ENCODE assay signal across 8 cellular contexts in the genomic region with DNA sequence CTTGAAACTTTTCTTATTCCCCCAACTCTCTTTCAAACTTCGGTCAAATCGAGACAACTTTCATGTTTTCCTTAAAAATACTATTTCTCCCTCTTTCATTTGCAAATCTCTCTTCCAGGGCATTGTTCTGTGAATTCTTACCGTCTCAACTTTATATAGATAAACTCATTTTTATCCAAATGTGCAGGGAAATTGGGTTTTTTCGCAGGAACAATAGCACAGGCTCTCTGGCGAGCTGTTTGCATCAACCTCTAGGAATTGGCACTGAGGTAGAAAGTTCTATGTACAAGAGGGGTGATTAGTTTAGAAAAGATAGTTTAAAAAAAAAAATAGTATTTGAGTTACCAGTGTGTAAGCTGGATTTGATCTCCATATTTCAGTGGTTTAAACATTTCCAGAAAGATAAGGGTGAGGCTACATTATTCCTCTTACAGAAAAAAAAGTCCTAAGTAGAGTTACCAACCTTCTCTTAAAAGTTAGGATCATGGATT.
DNase-seq lines count a peak whose midpoint lies in the region; ATAC-seq, FAIRE-seq and TF ChIP-seq lines count a peak whose summit lies in the region.

No MANE protein-coding gene starts in this region.

- H3K9me3 ChIP-seq in SU-DHL-6 (ENCODE audit: insufficient read depth, low read length) (no peaks in the 10 kb centered on the region), small intestine (ENCODE audit: control insufficient read depth, low read depth) (no peaks in the 10 kb centered on the region)

- no peak for TF ChIP-seq CTCF in SU-DHL-6 (IDR thresholded peaks at IDR 0.05; ENCODE audit: insufficient read depth, low read length, poor library complexity, severe bottlenecking)

- peak overlapping the region; percentile 79 for H3K9ac ChIP-seq in SU-DHL-6 (ENCODE audit: low read length)

- FAIRE-seq in small intestine (lab: Jason Lieb, UNC), result no peak

- H3K27me3 ChIP-seq in SU-DHL-6 (ENCODE audit: low read length) (no peaks in the 10 kb centered on the region), small intestine (ENCODE audit: control insufficient read depth in 2 of 2, insufficient read depth in 2 of 2, low read length in 2 of 2) (no peaks in the 10 kb centered on the region)

- no peaks in the 10 kb centered on the region for H3K9me2 ChIP-seq in SU-DHL-6 (replicated peaks; ENCODE audit: insufficient read depth, low read length)

- H2AFZ ChIP-seq in SU-DHL-6 (ENCODE audit: low read depth, low read length, severe bottlenecking), result peak overlapping the region; percentile 98

- H3K36me3 ChIP-seq in SU-DHL-6 (ENCODE audit: low read length) (no peaks in the 10 kb centered on the region), small intestine (ENCODE audit: control insufficient read depth in 2 of 2, insufficient read depth in 2 of 2, low read length in 2 of 2) (no peaks in the 10 kb centered on the region)

- peak overlapping the region; percentile 91 for H3K4me2 ChIP-seq in SU-DHL-6 (ENCODE audit: low read depth, low read length, poor library complexity, severe bottlenecking)

- 10 to 12% (median 12%) methylated on average over 5 of the region's 5 CpGs for WGBS in small intestine, 3 donors

- H3K79me2 ChIP-seq in SU-DHL-6 (ENCODE audit: insufficient read depth, low read length), result no peaks in the 10 kb centered on the region

- peak in 2 of 3 experiments; percentile 61 to 66 for DNase-seq in NCI-H1417 (lab: John Stamatoyannopoulos, UW)
- DNase-seq in NCI-H1417 treated with DMSO at 0.1 percent for 48 hours (lab: John Stamatoyannopoulos, UW), result no peak
- peak; percentile 35 for DNase-seq in fibroblast of peridontal ligament (ENCODE audit: extremely low read depth)
- peak; percentile 42 for DNase-seq in small intestine
- DNase-seq in amniotic stem cell (lab: John Stamatoyannopoulos, UW), result no peak

- peaks cover 45% of the 10 kb centered on the region for H3F3A ChIP-seq in SU-DHL-6 (ENCODE audit: insufficient read depth)

- H4K20me1 ChIP-seq in SU-DHL-6 (ENCODE audit: low read depth, low read length), result no peaks in the 10 kb centered on the region

- H3K27ac ChIP-seq in SU-DHL-6 (ENCODE audit: low read depth, low read length) (peak overlapping the region; percentile 88), small intestine (ENCODE audit: low read depth in 1 of 2, low read length in 1 of 2) (peak overlapping the region; percentile 92 to 95)

- H3K4me3 ChIP-seq in SU-DHL-6 (ENCODE audit: insufficient read depth, low read length, poor library complexity, severe bottlenecking) (peak overlapping the region; percentile 57), small intestine (ENCODE audit: low read depth in 1 of 2, low read length in 2 of 2) (peak overlapping the region in 1 of 2 donors; percentile 71)

- H3K4me1 ChIP-seq in small intestine (ENCODE audit: control insufficient read depth in 2 of 2, insufficient read depth in 1 of 2, low read depth in 1 of 2, low read length in 1 of 2), result no peaks in the 10 kb centered on the region

- ATAC-seq in GM21367 (IDR thresholded peaks at IDR 0.05; ENCODE audit: unreplicated experiment), result no peak
- no peak for ATAC-seq in HG02798 (IDR thresholded peaks at IDR 0.05; ENCODE audit: poor library complexity, unreplicated experiment)

Comparison
In these comparisons a context has a peak if more than half of its experiments do, and no peak if none do; other contexts are left out.
1. DNase-seq: peak in NCI-H1417 (2 of 3), fibroblast of peridontal ligament (single experiment) and small intestine (single experiment); none in NCI-H1417 treated with DMSO at 0.1 percent for 48 hours (single experiment) and amniotic stem cell (single experiment).